In the genomic region with DNA sequence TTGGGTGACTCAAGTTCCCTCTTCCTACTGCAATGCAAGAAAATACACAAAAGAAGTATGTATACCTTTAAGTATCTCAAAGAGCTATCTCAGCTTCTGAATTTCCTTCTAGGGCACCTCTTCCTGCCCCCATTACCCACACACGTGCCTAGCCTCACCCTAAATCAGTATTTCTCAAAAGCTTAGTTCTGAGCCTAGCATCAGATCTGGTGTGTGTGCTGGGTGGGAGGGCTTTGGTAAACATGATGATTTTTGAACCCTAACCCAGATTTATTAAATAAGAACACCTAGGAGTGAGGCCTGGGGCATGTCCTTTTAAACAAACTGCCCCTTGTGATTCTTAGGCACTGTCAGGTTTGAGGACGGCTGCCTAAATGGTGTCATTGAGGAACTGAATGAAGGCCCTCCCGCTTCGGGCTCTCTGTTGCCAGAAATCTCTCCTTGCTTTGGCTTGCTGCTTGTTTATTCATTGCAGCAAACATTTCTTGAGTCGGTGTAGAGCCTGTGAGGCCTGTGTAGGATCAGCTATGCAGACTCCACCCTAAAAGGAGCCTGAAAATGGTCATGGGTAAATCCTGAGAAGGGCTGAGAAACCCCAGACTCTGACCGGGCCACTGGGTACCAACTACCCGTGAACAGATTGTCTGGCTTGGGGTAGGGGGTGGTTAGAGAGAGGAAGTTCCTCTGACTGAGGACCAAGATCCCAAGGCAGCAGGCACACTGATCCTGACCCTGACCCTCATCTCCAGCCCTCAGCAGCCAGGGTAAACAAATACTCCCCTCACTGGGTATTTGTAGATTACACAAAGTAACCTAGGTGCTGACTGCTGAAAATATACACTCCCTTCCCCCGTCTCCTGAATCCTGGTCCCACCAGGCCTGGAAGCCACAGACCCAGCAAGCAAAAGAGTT, we compare ENCODE assay signal across 2 cellular contexts.
A peak's percentile ranks its signal among the peaks of the same experiment; 100 is the strongest.
TF ChIP-seq lines count a peak whose summit lies in the region.

No MANE protein-coding gene starts in this region.

TF ChIP-seq in GM12878, 131 proteins besides CTCF, POLR2A, EP300 and RAD21:
- TF ChIP-seq BHLHE40 (IDR thresholded peaks at IDR 0.05; ENCODE audit: borderline replicate concordance in 1 of 2, low read depth in 2 of 2, low read length in 1 of 2) (peak; percentile 39 to 59; a peak in 2 of 4 replicates), EGR1 (IDR thresholded peaks at IDR 0.05; ENCODE audit: borderline replicate concordance in 1 of 2, low read depth in 2 of 2, low read length in 2 of 2) (no peak), TCF3 (IDR thresholded peaks at IDR 0.05; ENCODE audit: borderline replicate concordance, insufficient read depth, low read depth, low read length) (no peak), TBL1XR1 (IDR thresholded peaks at IDR 0.05; ENCODE audit: low read depth, low read length) (no peak), DPF2 (IDR thresholded peaks at IDR 0.05) (no peak), BCL11A (IDR thresholded peaks at IDR 0.05; ENCODE audit: low read depth, low read length) (no peak), RUNX3 (IDR thresholded peaks at IDR 0.05; ENCODE audit: low read length) (0 out of 2 replicates have a peak, but pooled peaks have one; percentile 20)
- TF ChIP-seq, protein P1, sequence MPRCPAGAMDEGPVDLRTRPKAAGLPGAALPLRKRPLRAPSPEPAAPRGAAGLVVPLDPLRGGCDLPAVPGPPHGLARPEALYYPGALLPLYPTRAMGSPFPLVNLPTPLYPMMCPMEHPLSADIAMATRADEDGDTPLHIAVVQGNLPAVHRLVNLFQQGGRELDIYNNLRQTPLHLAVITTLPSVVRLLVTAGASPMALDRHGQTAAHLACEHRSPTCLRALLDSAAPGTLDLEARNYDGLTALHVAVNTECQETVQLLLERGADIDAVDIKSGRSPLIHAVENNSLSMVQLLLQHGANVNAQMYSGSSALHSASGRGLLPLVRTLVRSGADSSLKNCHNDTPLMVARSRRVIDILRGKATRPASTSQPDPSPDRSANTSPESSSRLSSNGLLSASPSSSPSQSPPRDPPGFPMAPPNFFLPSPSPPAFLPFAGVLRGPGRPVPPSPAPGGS (IDR thresholded peaks at IDR 0.05; ENCODE audit: borderline replicate concordance, insufficient read depth, low read depth, low read length, poor library complexity, severe bottlenecking), result no peak
- TF ChIP-seq, protein P2, sequence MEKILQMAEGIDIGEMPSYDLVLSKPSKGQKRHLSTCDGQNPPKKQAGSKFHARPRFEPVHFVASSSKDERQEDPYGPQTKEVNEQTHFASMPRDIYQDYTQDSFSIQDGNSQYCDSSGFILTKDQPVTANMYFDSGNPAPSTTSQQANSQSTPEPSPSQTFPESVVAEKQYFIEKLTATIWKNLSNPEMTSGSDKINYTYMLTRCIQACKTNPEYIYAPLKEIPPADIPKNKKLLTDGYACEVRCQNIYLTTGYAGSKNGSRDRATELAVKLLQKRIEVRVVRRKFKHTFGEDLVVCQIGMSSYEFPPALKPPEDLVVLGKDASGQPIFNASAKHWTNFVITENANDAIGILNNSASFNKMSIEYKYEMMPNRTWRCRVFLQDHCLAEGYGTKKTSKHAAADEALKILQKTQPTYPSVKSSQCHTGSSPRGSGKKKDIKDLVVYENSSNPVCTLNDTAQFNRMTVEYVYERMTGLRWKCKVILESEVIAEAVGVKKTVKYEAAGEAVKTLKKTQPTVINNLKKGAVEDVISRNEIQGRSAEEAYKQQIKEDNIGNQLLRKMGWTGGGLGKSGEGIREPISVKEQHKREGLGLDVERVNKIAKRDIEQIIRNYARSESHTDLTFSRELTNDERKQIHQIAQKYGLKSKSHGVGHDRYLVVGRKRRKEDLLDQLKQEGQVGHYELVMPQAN (conservative IDR thresholded peaks at IDR 0.05), result peak; percentile 13; the same call in 1 of the 2 replicates

TF ChIP-seq in HEK293T, 16 proteins besides CTCF, POLR2A, EP300 and RAD21:
- TF ChIP-seq ARNT (IDR thresholded peaks at IDR 0.05) (no peak), FOXA1 (IDR thresholded peaks at IDR 0.05) (no peak), SP1 (IDR thresholded peaks at IDR 0.05) (no peak), L3MBTL2 (conservative IDR thresholded peaks at IDR 0.05) (no peak), BHLHE40 (IDR thresholded peaks at IDR 0.05; ENCODE audit: borderline replicate concordance) (no peak), TARDBP (IDR thresholded peaks at IDR 0.05) (no peak), HDGF (IDR thresholded peaks at IDR 0.05; ENCODE audit: borderline replicate concordance) (no peak), NFRKB (IDR thresholded peaks at IDR 0.05) (no peak), CTBP1 (IDR thresholded peaks at IDR 0.05; ENCODE audit: borderline replicate concordance) (no peak), FOXM1 (IDR thresholded peaks at IDR 0.05; ENCODE audit: borderline replicate concordance) (no peak), ELF4 (IDR thresholded peaks at IDR 0.05) (no peak), ZNF384 (IDR thresholded peaks at IDR 0.05) (no peak), SUZ12 (IDR thresholded peaks at IDR 0.05) (no peak), LEF1 (IDR thresholded peaks at IDR 0.05; ENCODE audit: borderline replicate concordance) (no peak), FOXK2 (IDR thresholded peaks at IDR 0.05) (no peak)
- TF ChIP-seq, protein P3, sequence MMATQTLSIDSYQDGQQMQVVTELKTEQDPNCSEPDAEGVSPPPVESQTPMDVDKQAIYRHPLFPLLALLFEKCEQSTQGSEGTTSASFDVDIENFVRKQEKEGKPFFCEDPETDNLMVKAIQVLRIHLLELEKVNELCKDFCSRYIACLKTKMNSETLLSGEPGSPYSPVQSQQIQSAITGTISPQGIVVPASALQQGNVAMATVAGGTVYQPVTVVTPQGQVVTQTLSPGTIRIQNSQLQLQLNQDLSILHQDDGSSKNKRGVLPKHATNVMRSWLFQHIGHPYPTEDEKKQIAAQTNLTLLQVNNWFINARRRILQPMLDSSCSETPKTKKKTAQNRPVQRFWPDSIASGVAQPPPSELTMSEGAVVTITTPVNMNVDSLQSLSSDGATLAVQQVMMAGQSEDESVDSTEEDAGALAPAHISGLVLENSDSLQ (IDR thresholded peaks at IDR 0.05), result no peak
TF ChIP-seq in HEK293T: peak in this region for 0.
